8 cellular contexts compared by ENCODE assay signal in genomic region chr1:208245185-208245705, GRCh38. TPM values are rescaled to one million over a fixed set of nuclear protein-coding genes. Genes with fewer than 3 reads are reported as not detected.
A peak's percentile ranks its signal among the peaks of the same experiment; 100 is the strongest.
DNase-seq lines count a peak whose midpoint lies in the region; ATAC-seq and TF ChIP-seq lines count a peak whose summit lies in the region.

No MANE protein-coding gene starts in this region.

- H3K27me3 ChIP-seq in AG04450 (ENCODE audit: control insufficient read depth, insufficient read depth, low read length) (peaks cover 30% of the 10 kb centered on the region), liver (ENCODE audit: control insufficient read depth in 4 of 4, insufficient read depth in 4 of 4, low read length in 3 of 4) (no peaks in the 10 kb centered on the region)

- CTCF ChIA-PET in AG04450 (lab: Charles Lee), result interaction anchor here (0.5 to 22.8 kb wide), 63 partner anchors 8 to 1148 kb away, joined by 3 to 593 read pairs (median 4); no protein-coding TSS in a partner anchor

- peaks cover 5 to 56% (median 45%) of the 10 kb centered on the region in 4 donors for H3K4me1 ChIP-seq in liver (ENCODE audit: control insufficient read depth in 4 of 4, insufficient read depth in 4 of 4, low read length in 3 of 4)

- peak overlapping the region; percentile 43 to 73 for H3K9ac ChIP-seq in liver (ENCODE audit: low read depth in 1 of 2, low read length in 2 of 2)

- DNase-seq in AG04450 (ENCODE audit: low read depth, low spot score) (peak; percentile 78), NCI-H524 (lab: John Stamatoyannopoulos, UW) (peak; percentile 72 to 90), dermis microvascular lymphatic vessel endothelial cell (ENCODE audit: low read depth in 2 of 2) (peak; percentile 90 to 95)
- peak; percentile 78 for DNase-seq in activated CD4-positive, alpha-beta T cell treated with anti-CD3 and anti-CD28 coated beads, Interleukin-2, amount 50 U/mL, for 1 hour
- DNase-seq in stimulated activated CD4-positive, alpha-beta T cell treated with anti-CD3 and anti-CD28 coated beads, Interleukin-4, amount 100 ng/mL, for 1 hour, result peak; percentile 77

- no peaks in the 10 kb centered on the region for H3K36me3 ChIP-seq in liver (ENCODE audit: control insufficient read depth in 4 of 4, insufficient read depth in 3 of 4, low read depth in 1 of 4, low read length in 3 of 4)

- H3K9me3 ChIP-seq in AG04450 (ENCODE audit: control insufficient read depth, insufficient read depth, low read length), result no peaks in the 10 kb centered on the region
- no peaks in the 10 kb centered on the region for H3K9me3 ChIP-seq in liver (ENCODE audit: control insufficient read depth in 4 of 4, low read length in 3 of 4)

- TF ChIP-seq RAD21 in liver (IDR thresholded peaks at IDR 0.05), result peak; percentile 90 to 96

- ATAC-seq in GM18868 (IDR thresholded peaks at IDR 0.05; ENCODE audit: unreplicated experiment), result peak; percentile 61
- peak; percentile 78 for ATAC-seq in HG03442 (IDR thresholded peaks at IDR 0.05; ENCODE audit: unreplicated experiment)

- 0 out of 2 replicates have a peak overlapping the region, but pooled peaks have one; percentile 20 for H3K4me3 ChIP-seq in AG04450 (ENCODE audit: low read depth, low read length)
- peak overlapping the region in 2 of 3 donors; percentile 68 to 87 for H3K4me3 ChIP-seq in liver (ENCODE audit: low read depth in 1 of 3, low read length in 3 of 3)

- 6% methylated on average over 22 of the region's 22 CpGs for WGBS in liver

- H3K27ac ChIP-seq in AG04450 (ENCODE audit: low read depth, low read length) (peak overlapping the region; percentile 21), liver (ENCODE audit: low read depth in 1 of 2, low read length in 2 of 2) (peak overlapping the region; percentile 91 to 93)

- POLR2A ChIA-PET in AG04450 (lab: Yijun Ruan, JAX), result interaction anchor here (1.3 kb wide), 1 partner anchor 223 kb away, joined by 16 read pairs; no protein-coding TSS in a partner anchor

- TF ChIP-seq CTCF in AG04450 (IDR thresholded peaks at IDR 0.05; ENCODE audit: low read depth, low read length), result peak; percentile 77
- TF ChIP-seq CTCF in liver (IDR thresholded peaks at IDR 0.05; ENCODE audit: low read depth, low read length, missing input control), result peak; percentile 85

TF ChIP-seq in liver, 16 proteins besides CTCF, POLR2A, EP300 and RAD21:
- TF ChIP-seq SP1 (IDR thresholded peaks at IDR 0.05) (peak; percentile 42), MAX (IDR thresholded peaks at IDR 0.05) (peak; percentile 45), GABPA (IDR thresholded peaks at IDR 0.05 in 1 of 2, conservative IDR thresholded peaks at IDR 0.05 in 1 of 2) (peak in 1 of 2 donors; percentile 34), EGR1 (IDR thresholded peaks at IDR 0.05; ENCODE audit: low read depth in 2 of 2) (no peak), HNF4G (IDR thresholded peaks at IDR 0.05) (no peak), ATF3 (IDR thresholded peaks at IDR 0.05) (no peak), NR2F2 (IDR thresholded peaks at IDR 0.05) (peak; percentile 32), TAF1 (conservative IDR thresholded peaks at IDR 0.05) (no peak), JUND (IDR thresholded peaks at IDR 0.05) (no peak), ZBTB33 (IDR thresholded peaks at IDR 0.05) (no peak), REST (IDR thresholded peaks at IDR 0.05) (peak; percentile 18), YY1 (IDR thresholded peaks at IDR 0.05) (no peak), RXRA (IDR thresholded peaks at IDR 0.05) (peak; percentile 42 to 66), FOXA2 (IDR thresholded peaks at IDR 0.05) (no peak), FOXA1 (IDR thresholded peaks at IDR 0.05) (no peak), HNF4A (conservative IDR thresholded peaks at IDR 0.05) (peak; percentile 14 to 48)
TF ChIP-seq in liver: peak in this region for 7.

RNA-seq across cellular contexts. Expression of gene PLXNA2, which starts 1.1 kb away (rescaled TPM):
- polyA plus RNA-seq in AG04450 (2011; rRNA removed) (0.10 and 0.16 TPM in 2 replicates), liver (1 to 10 TPM; 1.8 to 2.7 TPM)
- 0.37 and 0.70 TPM in 2 replicates for polyA minus RNA-seq in AG04450 (2011; rRNA and poly(A)+ RNA removed)
- total RNA-seq in dermis microvascular lymphatic vessel endothelial cell (40.8 and 54.7 TPM in 2 replicates), liver (1 to 10 TPM; 2.8 to 9.2 TPM)

Comparison
In these comparisons a context has a peak if more than half of its experiments do, and no peak if none do; other contexts are left out.
1. Peak in every context shown above with its lines: DNase-seq, ATAC-seq, H3K4me3 ChIP-seq and H3K27ac ChIP-seq.